1 cellular context compared by ENCODE assay signal in the genomic region with DNA sequence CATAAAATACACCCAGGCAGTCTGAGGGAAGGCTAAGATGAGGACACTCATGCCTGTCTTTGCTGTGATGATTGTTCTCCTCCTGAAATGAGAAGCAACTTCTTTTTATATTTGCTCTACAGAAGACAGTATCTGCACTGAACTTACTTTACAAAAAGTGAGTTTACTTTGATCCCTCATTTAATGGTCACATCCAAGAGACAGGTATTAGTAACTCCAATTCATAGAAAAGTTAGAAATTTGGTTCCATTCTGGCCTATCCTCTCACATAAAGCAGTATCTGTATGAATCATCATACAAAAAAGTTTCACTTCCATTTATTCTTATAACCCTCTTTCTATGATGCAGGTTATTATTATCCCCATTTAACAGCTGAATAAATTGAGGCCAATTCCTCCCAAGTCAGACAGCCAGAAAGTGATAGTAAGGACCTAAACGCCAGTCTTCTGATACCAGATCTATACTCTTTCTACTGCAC.
TF ChIP-seq lines count a peak whose summit lies in the region.

No MANE protein-coding gene starts in this region.

TF ChIP-seq in HepG2, 621 proteins besides CTCF, POLR2A, EP300 and RAD21:
- no peak for TF ChIP-seq ZKSCAN8 (CRISPR knock-in tag; IDR thresholded peaks at IDR 0.05; ENCODE audit: borderline replicate concordance)
- TF ChIP-seq, protein P1, sequence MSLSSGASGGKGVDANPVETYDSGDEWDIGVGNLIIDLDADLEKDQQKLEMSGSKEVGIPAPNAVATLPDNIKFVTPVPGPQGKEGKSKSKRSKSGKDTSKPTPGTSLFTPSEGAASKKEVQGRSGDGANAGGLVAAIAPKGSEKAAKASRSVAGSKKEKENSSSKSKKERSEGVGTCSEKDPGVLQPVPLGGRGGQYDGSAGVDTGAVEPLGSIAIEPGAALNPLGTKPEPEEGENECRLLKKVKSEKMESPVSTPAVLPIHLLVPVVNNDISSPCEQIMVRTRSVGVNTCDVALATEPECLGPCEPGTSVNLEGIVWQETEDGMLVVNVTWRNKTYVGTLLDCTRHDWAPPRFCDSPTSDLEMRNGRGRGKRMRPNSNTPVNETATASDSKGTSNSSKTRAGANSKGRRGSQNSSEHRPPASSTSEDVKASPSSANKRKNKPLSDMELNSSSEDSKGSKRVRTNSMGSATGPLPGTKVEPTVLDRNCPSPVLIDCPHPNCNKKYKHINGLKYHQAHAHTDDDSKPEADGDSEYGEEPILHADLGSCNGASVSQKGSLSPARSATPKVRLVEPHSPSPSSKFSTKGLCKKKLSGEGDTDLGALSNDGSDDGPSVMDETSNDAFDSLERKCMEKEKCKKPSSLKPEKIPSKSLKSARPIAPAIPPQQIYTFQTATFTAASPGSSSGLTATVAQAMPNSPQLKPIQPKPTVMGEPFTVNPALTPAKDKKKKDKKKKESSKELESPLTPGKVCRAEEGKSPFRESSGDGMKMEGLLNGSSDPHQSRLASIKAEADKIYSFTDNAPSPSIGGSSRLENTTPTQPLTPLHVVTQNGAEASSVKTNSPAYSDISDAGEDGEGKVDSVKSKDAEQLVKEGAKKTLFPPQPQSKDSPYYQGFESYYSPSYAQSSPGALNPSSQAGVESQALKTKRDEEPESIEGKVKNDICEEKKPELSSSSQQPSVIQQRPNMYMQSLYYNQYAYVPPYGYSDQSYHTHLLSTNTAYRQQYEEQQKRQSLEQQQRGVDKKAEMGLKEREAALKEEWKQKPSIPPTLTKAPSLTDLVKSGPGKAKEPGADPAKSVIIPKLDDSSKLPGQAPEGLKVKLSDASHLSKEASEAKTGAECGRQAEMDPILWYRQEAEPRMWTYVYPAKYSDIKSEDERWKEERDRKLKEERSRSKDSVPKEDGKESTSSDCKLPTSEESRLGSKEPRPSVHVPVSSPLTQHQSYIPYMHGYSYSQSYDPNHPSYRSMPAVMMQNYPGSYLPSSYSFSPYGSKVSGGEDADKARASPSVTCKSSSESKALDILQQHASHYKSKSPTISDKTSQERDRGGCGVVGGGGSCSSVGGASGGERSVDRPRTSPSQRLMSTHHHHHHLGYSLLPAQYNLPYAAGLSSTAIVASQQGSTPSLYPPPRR (CRISPR knock-in tag; IDR thresholded peaks at IDR 0.05; ENCODE audit: borderline replicate concordance), result no peak
- no peak for TF ChIP-seq SETDB1 (CRISPR knock-in tag; IDR thresholded peaks at IDR 0.05; ENCODE audit: borderline replicate concordance)
- no peak for TF ChIP-seq NR2F2 (IDR thresholded peaks at IDR 0.05; ENCODE audit: borderline replicate concordance, low read depth)
- TF ChIP-seq NR2F1 (CRISPR knock-in tag; IDR thresholded peaks at IDR 0.05), result no peak
- no peak for TF ChIP-seq ZFP1 (CRISPR knock-in tag; IDR thresholded peaks at IDR 0.05)
- TF ChIP-seq, protein P2, sequence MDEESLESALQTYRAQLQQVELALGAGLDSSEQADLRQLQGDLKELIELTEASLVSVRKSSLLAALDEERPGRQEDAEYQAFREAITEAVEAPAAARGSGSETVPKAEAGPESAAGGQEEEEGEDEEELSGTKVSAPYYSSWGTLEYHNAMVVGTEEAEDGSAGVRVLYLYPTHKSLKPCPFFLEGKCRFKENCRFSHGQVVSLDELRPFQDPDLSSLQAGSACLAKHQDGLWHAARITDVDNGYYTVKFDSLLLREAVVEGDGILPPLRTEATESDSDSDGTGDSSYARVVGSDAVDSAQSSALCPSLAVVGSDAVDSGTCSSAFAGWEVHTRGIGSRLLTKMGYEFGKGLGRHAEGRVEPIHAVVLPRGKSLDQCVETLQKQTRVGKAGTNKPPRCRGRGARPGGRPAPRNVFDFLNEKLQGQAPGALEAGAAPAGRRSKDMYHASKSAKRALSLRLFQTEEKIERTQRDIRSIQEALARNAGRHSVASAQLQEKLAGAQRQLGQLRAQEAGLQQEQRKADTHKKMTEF (CRISPR knock-in tag; IDR thresholded peaks at IDR 0.05), result no peak
- no peak for TF ChIP-seq KAT7 (CRISPR knock-in tag; IDR thresholded peaks at IDR 0.05; ENCODE audit: borderline replicate concordance)
- peak; percentile 40 for TF ChIP-seq ZNF629 (CRISPR knock-in tag; conservative IDR thresholded peaks at IDR 0.05)
